ENCODE assay signal across 10 cellular contexts in genomic region chr6:134347916-134348805, GRCh38. TPM values are rescaled to one million over a fixed set of nuclear protein-coding genes. Genes with fewer than 3 reads are reported as not detected.
A peak's percentile ranks its signal among the peaks of the same experiment; 100 is the strongest.
DNase-seq lines count a peak whose midpoint lies in the region; ATAC-seq lines count a peak whose summit lies in the region.
"Had no signal": no experiment of that assay in that cellular context is flagged by ENCODE, and none has a peak within 500 bp of the region (broad histone marks: within the 10 kb centered on the region; RNA-seq: fewer than 3 reads in every experiment).

No MANE protein-coding gene starts in this region.

- ATAC-seq in sciatic nerve (peak; percentile 95), T-helper 17 cell (no peak)

- H3K4me1 Mint-ChIP-seq in T-helper 17 cell: peaks cover 15% of the 10 kb centered on the region

- H3K36me3 Mint-ChIP-seq in T-helper 17 cell (ENCODE audit: low read depth): no peaks in the 10 kb centered on the region

- no peak overlapping the region for H3K27ac Mint-ChIP-seq in T-helper 17 cell

- peak; percentile 70 for DNase-seq in GM03348 (ENCODE audit: low spot score)
- DNase-seq in amniotic epithelial cell (ENCODE audit: low read depth): peak; percentile 95
- DNase-seq in foreskin melanocyte: peak; percentile 78
- peak; percentile 86 for DNase-seq in sciatic nerve (ENCODE audit: low spot score)
- no peak for DNase-seq in T-helper 17 cell
- DNase-seq in SHP77 treated with DMSO at 0.1 percent for 48 hours (lab: John Stamatoyannopoulos, UW): no peak
- no peak for DNase-seq in NCI-H774 (lab: John Stamatoyannopoulos, UW)
- DNase-seq in stimulated activated naive CD4-positive, alpha-beta T cell (lab: John Stamatoyannopoulos, UW): no peak
- DNase-seq: NCI-H1092, SIG-M5 had no signal

- no peaks in the 10 kb centered on the region for H3K9me3 ChIP-seq in T-helper 17 cell (ENCODE audit: control insufficient read depth, low read length, poor library complexity, severe bottlenecking)

- H3K27me3 Mint-ChIP-seq in T-helper 17 cell: no peaks in the 10 kb centered on the region

- H3K4me3 Mint-ChIP-seq in T-helper 17 cell: no peak overlapping the region

- intact Hi-C loops in sciatic nerve (cut with DNase I): no loop called here

RNA-seq across cellular contexts. Expression of gene SGK1, which starts 30.2 kb away (rescaled TPM):
- total RNA-seq in sciatic nerve: 215 TPM
- total RNA-seq in T-helper 17 cell: 100 to 1,000 TPM; 103 to 132 TPM

Comparison
In these comparisons a context has a peak if more than half of its experiments do, and no peak if none do; other contexts are left out.
1. DNase-seq: peak in GM03348 (single experiment), amniotic epithelial cell (single experiment), foreskin melanocyte (single experiment) and sciatic nerve (single experiment); none in T-helper 17 cell (0 of 3), SHP77 treated with DMSO at 0.1 percent for 48 hours (single experiment), NCI-H774 (single experiment) and stimulated activated naive CD4-positive, alpha-beta T cell (0 of 6).